In genomic region chr11:27362032-27362431, GRCh38 we compare ENCODE assay signal across 8 cellular contexts. TPM values are rescaled to one million over a fixed set of nuclear protein-coding genes. Genes with fewer than 3 reads are reported as not detected.
A peak's percentile ranks its signal among the peaks of the same experiment; 100 is the strongest.
DNase-seq lines count a peak whose midpoint lies in the region; ATAC-seq, FAIRE-seq and TF ChIP-seq lines count a peak whose summit lies in the region.

No MANE protein-coding gene starts in this region.

- peaks cover 4% of the 10 kb centered on the region for H3K9me3 Mint-ChIP-seq in glutamatergic neuron (ENCODE audit: unreplicated experiment)

- H3K36me3 ChIP-seq in left ventricle myocardium inferior (no peaks in the 10 kb centered on the region), WERI-Rb-1 (peaks cover 6% of the 10 kb centered on the region; the same call in 1 of the 2 replicates)

- H3K4me1 ChIP-seq in left ventricle myocardium inferior, result peaks cover 28% of the 10 kb centered on the region

- peak; percentile 92 for FAIRE-seq in urothelium cell line (lab: Jason Lieb, UNC)

- H3K4me3 Mint-ChIP-seq in glutamatergic neuron (ENCODE audit: unreplicated experiment), result peak overlapping the region; percentile 96

- intact Hi-C loops in left ventricle myocardium inferior (cut with micrococcal nuclease), result no loop called here
- intact Hi-C loops in Right ventricle myocardium inferior (cut with DNase I), result loop anchor here (5.0 kb wide), 1 partner anchor 110 kb away; the partner anchor contains the start of gene LGR4

- H3K27ac Mint-ChIP-seq in glutamatergic neuron (ENCODE audit: unreplicated experiment), result no peak overlapping the region

- DNase-seq in left ventricle myocardium inferior (no peak), Right ventricle myocardium inferior (ENCODE audit: missing footprints) (no peak), WERI-Rb-1 (no peak), glutamatergic neuron (no peak), urothelium cell line (ENCODE audit: low spot score) (no peak), NCI-H2081 treated with DMSO at 0.1 percent for 48 hours (lab: John Stamatoyannopoulos, UW) (no peak)

- peaks cover 2% of the 10 kb centered on the region for H3K27me3 Mint-ChIP-seq in glutamatergic neuron (ENCODE audit: unreplicated experiment)

- TF ChIP-seq CTCF in left ventricle myocardium inferior (IDR thresholded peaks at IDR 0.05; ENCODE audit: borderline replicate concordance) (no peak), WERI-Rb-1 (IDR thresholded peaks at IDR 0.05; ENCODE audit: low read depth, low read length) (no peak), glutamatergic neuron (IDR thresholded peaks at IDR 0.05; ENCODE audit: partially characterized antibody, unreplicated experiment) (no peak)

- H3K27me3 ChIP-seq in left ventricle myocardium inferior (ENCODE audit: low read depth) (no peaks in the 10 kb centered on the region), WERI-Rb-1 (ENCODE audit: insufficient read depth, low read depth, severe bottlenecking) (no peaks in the 10 kb centered on the region)

- ATAC-seq in Right ventricle myocardium inferior (no peak), HG03175 (IDR thresholded peaks at IDR 0.05; ENCODE audit: unreplicated experiment) (no peak), HG02678 (IDR thresholded peaks at IDR 0.05; ENCODE audit: unreplicated experiment) (no peak)

- peaks cover 8% of the 10 kb centered on the region for H3K4me1 Mint-ChIP-seq in glutamatergic neuron (ENCODE audit: low read depth, unreplicated experiment)

- no peak overlapping the region for H3K27ac ChIP-seq in left ventricle myocardium inferior (replicated peaks)
- H3K27ac ChIP-seq in WERI-Rb-1, result no peak overlapping the region

- no peaks in the 10 kb centered on the region for H3K36me3 Mint-ChIP-seq in glutamatergic neuron (ENCODE audit: unreplicated experiment)

- H3K4me3 ChIP-seq in left ventricle myocardium inferior (peak overlapping the region; percentile 89), WERI-Rb-1 (ENCODE audit: low read depth, low read length) (peak overlapping the region; percentile 83)

- H3K9me3 ChIP-seq in left ventricle myocardium inferior (replicated peaks), result no peaks in the 10 kb centered on the region
- H3K9me3 ChIP-seq in WERI-Rb-1 (ENCODE audit: severe bottlenecking), result no peaks in the 10 kb centered on the region

RNA-seq across cellular contexts. Expression of gene CCDC34, which starts 1.0 kb away (rescaled TPM):
- total RNA-seq in left ventricle myocardium inferior, result 1.6 TPM
- total RNA-seq in Right ventricle myocardium inferior, result 3.8 TPM
- 3.5 TPM for total RNA-seq in glutamatergic neuron (ENCODE audit: unreplicated experiment)
